30 cellular contexts compared by ENCODE assay signal in the genomic region with DNA sequence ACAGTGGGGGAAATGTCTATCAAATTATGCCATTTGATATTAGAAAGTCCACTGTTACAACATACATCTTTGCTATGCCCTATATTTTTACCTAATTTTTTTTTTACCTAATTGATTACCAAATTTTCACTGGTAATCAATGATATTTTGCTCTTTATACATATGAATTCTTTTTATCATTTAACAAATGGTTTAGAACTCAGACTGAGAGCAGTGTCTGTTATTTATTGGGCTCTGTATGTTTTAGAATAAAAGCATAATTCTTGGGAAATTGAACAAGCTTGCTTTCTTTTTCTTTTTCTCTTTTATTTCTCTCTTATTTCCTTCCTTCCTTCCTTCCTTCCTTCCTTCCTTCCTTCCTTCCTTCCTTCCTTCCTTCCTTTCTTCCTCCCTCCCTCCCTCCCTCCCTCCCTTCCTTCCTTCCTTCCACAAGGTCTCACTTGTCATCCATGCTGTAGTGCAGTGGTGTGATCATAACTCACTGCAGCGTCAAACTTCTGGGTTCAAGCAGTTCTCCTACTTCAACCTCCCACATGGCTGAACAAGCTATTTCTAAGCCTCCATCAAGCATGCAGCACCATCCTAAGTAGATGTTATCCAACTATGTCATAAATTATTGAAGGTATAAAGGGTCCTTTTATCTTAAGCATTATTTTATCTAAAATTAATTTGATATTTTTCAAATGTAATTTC.
"Had no signal": no experiment of that assay in that cellular context is flagged by ENCODE, and none has a peak within 500 bp of the region (broad histone marks: within the 10 kb centered on the region; RNA-seq: fewer than 3 reads in every experiment).

No MANE protein-coding gene starts in this region.

- H3K27ac ChIP-seq: adrenal gland, body of pancreas, epithelial cell of prostate, esophagus squamous epithelium, gastroesophageal sphincter had no signal

- H3K36me3 ChIP-seq: adrenal gland, esophagus squamous epithelium, gastroesophageal sphincter, heart right ventricle had no signal

- H3K9me3 ChIP-seq: adrenal gland, body of pancreas, esophagus squamous epithelium, gastroesophageal sphincter had no signal

- H3K4me3 ChIP-seq: adrenal gland, body of pancreas, esophagus squamous epithelium, gastroesophageal sphincter, heart right ventricle had no signal

- ATAC-seq: activated CD4-positive, alpha-beta T cell treated with anti-CD3 and anti-CD28 coated beads for 36 hours; activated CD8-positive, alpha-beta memory T cell treated with anti-CD3 and anti-CD28 coated beads, Interleukin-2, amount 10 ng/mL, durations not matched to agents 7 days and 5 days; activated CD8-positive, alpha-beta T cell treated with anti-CD3 and anti-CD28 coated beads, Interleukin-2, amount 10 ng/mL, durations not matched to agents 7 days and 5 days; activated naive CD8-positive, alpha-beta T cell treated with anti-CD3 and anti-CD28 coated beads, Interleukin-2, amount 50 U/mL, for 24 hours; body of pancreas; gastroesophageal sphincter had no signal

- FAIRE-seq: colon, endometrium, endothelial cell of umbilical vein had no signal

- H3K27me3 ChIP-seq: adrenal gland, body of pancreas, esophagus squamous epithelium, gastroesophageal sphincter, heart right ventricle had no signal

- DNase-seq: activated CD4-positive, alpha-beta memory T cell treated with anti-CD3 and anti-CD28 coated beads for 36 hours; activated CD4-positive, alpha-beta T cell treated with anti-CD3 and anti-CD28 coated beads for 36 hours; activated CD4-positive, alpha-beta T cell treated with anti-CD3 and anti-CD28 coated beads, Interleukin-2, amount 10 ng/mL, durations not matched to agents 24 days and 14 days; activated CD4-positive, CD25-positive, alpha-beta regulatory T cell; activated CD4-positive, CD25-positive, alpha-beta regulatory T cell treated with anti-CD3 and anti-CD28 coated beads, Interleukin-2, amount 50 U/mL, for 72 hours; activated CD8-positive, alpha-beta memory T cell treated with anti-CD3 and anti-CD28 coated beads, Interleukin-2, amount 10 ng/mL, durations not matched to agents 7 days and 5 days; activated CD8-positive, alpha-beta memory T cell treated with anti-CD3 and anti-CD28 coated beads, Interleukin-2, amount 50 U/mL, for 4 hours; activated CD8-positive, alpha-beta T cell treated with anti-CD3 and anti-CD28 coated beads, Interleukin-2, amount 10 ng/mL, durations not matched to agents 7 days and 5 days; activated effector memory CD4-positive, alpha-beta T cell treated with anti-CD3 and anti-CD28 coated beads, Interleukin-2, amount 50 U/mL, for 16 hours; activated naive CD4-positive, alpha-beta T cell treated with anti-CD3 and anti-CD28 coated beads for 36 hours; activated naive CD8-positive, alpha-beta T cell treated with anti-CD3 and anti-CD28 coated beads for 36 hours; activated naive CD8-positive, alpha-beta T cell treated with anti-CD3 and anti-CD28 coated beads, Interleukin-2, amount 50 U/mL, for 24 hours; activated T-cell treated with anti-CD3 and anti-CD28 coated beads, Interleukin-2, amount 50 U/mL, for 1 hour; activated T-cell treated with anti-CD3 and anti-CD28 coated beads, Interleukin-2, amount 50 U/mL, for 48 hours; adrenal gland; amygdala; aorta; body of pancreas; caudate nucleus; cortex of kidney; effector CD4-positive, alpha-beta T cell; esophagus squamous epithelium; foreskin melanocyte; heart right ventricle; T-helper 2 cell had no signal

- H3K4me1 ChIP-seq: adrenal gland, body of pancreas, esophagus squamous epithelium, gastroesophageal sphincter had no signal
